Comparison of ENCODE assay signal across 1 cellular context in genomic region chr11:47552581-47553416, GRCh38.
TF ChIP-seq lines count a peak whose summit lies in the region.

TSS of gene CELF1 (minus strand) at chr11:47553132. CDS start at chr11:47499523, 53,609 bp downstream.

TF ChIP-seq in K562, 482 proteins besides CTCF, POLR2A, EP300 and RAD21 (continued from another document and continues in another):
- TF ChIP-seq STAT6 (CRISPR knock-in tag; IDR thresholded peaks at IDR 0.05): peak; percentile 39; the same call in 1 of the 2 replicates
- TF ChIP-seq NR0B1 (IDR thresholded peaks at IDR 0.05; ENCODE audit: partially characterized antibody): no peak
- TF ChIP-seq ZNF609 (CRISPR knock-in tag; IDR thresholded peaks at IDR 0.05; ENCODE audit: borderline replicate concordance): no peak
- peak; percentile 44; the same call in 1 of the 2 replicates for TF ChIP-seq REST (CRISPR knock-in tag; IDR thresholded peaks at IDR 0.05; ENCODE audit: low read depth)
- no peak for TF ChIP-seq ZKSCAN3 (CRISPR knock-in tag; IDR thresholded peaks at IDR 0.05)
- TF ChIP-seq EZH2 (IDR thresholded peaks at IDR 0.05; ENCODE audit: borderline replicate concordance, low read depth, low read length): no peak
- no peak for TF ChIP-seq ZNF324 (CRISPR knock-in tag; IDR thresholded peaks at IDR 0.05)
- no peak for TF ChIP-seq HDAC6 (IDR thresholded peaks at IDR 0.05; ENCODE audit: low read depth, low read length)
- TF ChIP-seq TRIM24 (IDR thresholded peaks at IDR 0.05): no peak
- no peak for TF ChIP-seq ZNF395 (CRISPR knock-in tag; IDR thresholded peaks at IDR 0.05)
- no peak for TF ChIP-seq SP2 (IDR thresholded peaks at IDR 0.05; ENCODE audit: extremely low read depth, low read depth, low read length, poor library complexity, severe bottlenecking)
- TF ChIP-seq MCM7 (IDR thresholded peaks at IDR 0.05): no peak
- TF ChIP-seq SNAPC5 (CRISPR knock-in tag; IDR thresholded peaks at IDR 0.05): no peak
- TF ChIP-seq FOXO4 (CRISPR knock-in tag; IDR thresholded peaks at IDR 0.05): no peak
- no peak for TF ChIP-seq ZNF311 (CRISPR knock-in tag; IDR thresholded peaks at IDR 0.05)
- TF ChIP-seq ARHGAP35 (IDR thresholded peaks at IDR 0.05; ENCODE audit: partially characterized antibody): no peak
- TF ChIP-seq MAX (CRISPR knock-in tag; IDR thresholded peaks at IDR 0.05): peak; percentile 81
- no peak for TF ChIP-seq MEF2D (tag; conservative IDR thresholded peaks at IDR 0.05; ENCODE audit: low read depth)
- peak; percentile 68; the same call in 1 of the 2 replicates for TF ChIP-seq SP1 (CRISPR knock-in tag; IDR thresholded peaks at IDR 0.05)
- peak; percentile 83 for TF ChIP-seq EP400 (IDR thresholded peaks at IDR 0.05)
- no peak for TF ChIP-seq HDAC3 (IDR thresholded peaks at IDR 0.05; ENCODE audit: borderline replicate concordance, partially characterized antibody)
- TF ChIP-seq THRB (CRISPR knock-in tag; conservative IDR thresholded peaks at IDR 0.05): no peak
- no peak for TF ChIP-seq NR3C1 (CRISPR knock-in tag; IDR thresholded peaks at IDR 0.05)
- no peak for TF ChIP-seq BACH1 (tag; IDR thresholded peaks at IDR 0.05)
- TF ChIP-seq ZC3H8 (IDR thresholded peaks at IDR 0.05): no peak
- TF ChIP-seq ESRRA (IDR thresholded peaks at IDR 0.05; ENCODE audit: borderline replicate concordance, low read depth): peak; percentile 71; the same call in 1 of the 2 replicates
- no peak for TF ChIP-seq ID3 (CRISPR knock-in tag; IDR thresholded peaks at IDR 0.05)
- TF ChIP-seq ID3 (tag; IDR thresholded peaks at IDR 0.05): peak; percentile 57; the same call in 1 of the 2 replicates
- TF ChIP-seq MTA3 (IDR thresholded peaks at IDR 0.05; ENCODE audit: borderline replicate concordance): peak; percentile 59; the same call in 1 of the 2 replicates
- 0 out of 2 replicates have a peak, but pooled peaks have one; percentile 50 for TF ChIP-seq RBM34 (IDR thresholded peaks at IDR 0.05; ENCODE audit: borderline replicate concordance, insufficient read depth, low read length)
- no peak for TF ChIP-seq AFF1 (IDR thresholded peaks at IDR 0.05; ENCODE audit: low read depth in 1 of 2, partially characterized antibody in 2 of 2)
- peak; percentile 83 for TF ChIP-seq ELF1 (tag; IDR thresholded peaks at IDR 0.05)
- peak; percentile 91 for TF ChIP-seq CREB1 (IDR thresholded peaks at IDR 0.05)
- TF ChIP-seq CREB1 (CRISPR knock-in tag; IDR thresholded peaks at IDR 0.05): peak; percentile 69
- TF ChIP-seq PTTG1 (tag; IDR thresholded peaks at IDR 0.05; ENCODE audit: low read depth): no peak
- peak; percentile 53; the same call in 1 of the 2 replicates for TF ChIP-seq ZNF212 (CRISPR knock-in tag; IDR thresholded peaks at IDR 0.05)
- TF ChIP-seq SMC3 (conservative IDR thresholded peaks at IDR 0.05; ENCODE audit: insufficient read depth, low read depth, low read length): 0 out of 2 replicates have a peak, but pooled peaks have one; percentile 31
- TF ChIP-seq GATAD2A (IDR thresholded peaks at IDR 0.05): no peak
- no peak for TF ChIP-seq HSF4 (CRISPR knock-in tag; IDR thresholded peaks at IDR 0.05; ENCODE audit: borderline replicate concordance)
